ENCODE assay signal across 1 cellular context in the genomic region with DNA sequence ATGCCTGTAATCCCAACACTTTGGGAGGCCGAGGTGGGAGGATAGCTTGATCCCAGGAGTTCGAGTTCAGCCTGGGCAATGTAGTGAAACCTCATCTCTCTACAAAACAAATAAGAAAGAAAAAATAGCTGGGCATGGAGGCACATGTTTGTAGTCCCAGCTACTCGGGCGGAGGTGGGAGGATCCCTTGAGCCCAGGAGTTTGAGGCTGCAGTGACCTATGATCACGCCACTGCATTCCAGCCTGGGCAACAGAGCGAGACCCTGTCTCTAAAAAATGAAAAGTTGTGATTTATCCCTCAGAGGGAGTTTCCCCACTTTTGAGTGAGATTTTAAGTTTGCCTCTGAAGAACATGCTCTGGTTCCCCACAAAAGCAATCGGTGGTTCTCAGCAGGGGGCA.
TF ChIP-seq lines count a peak whose summit lies in the region.

No MANE protein-coding gene starts in this region.

TF ChIP-seq in H1, 55 proteins besides CTCF, POLR2A, EP300 and RAD21:
- TF ChIP-seq HDAC2 (IDR thresholded peaks at IDR 0.05; ENCODE audit: borderline replicate concordance in 1 of 2, low read depth in 2 of 2, low read length in 2 of 2): no peak
- TF ChIP-seq BCL11A (IDR thresholded peaks at IDR 0.05; ENCODE audit: low read depth in 2 of 2, low read length in 2 of 2): no peak
- no peak for TF ChIP-seq SUZ12 (IDR thresholded peaks at IDR 0.05; ENCODE audit: low read length)
